In genomic region chr11:108069947-108070346, GRCh38 we compare ENCODE assay signal across 10 cellular contexts. TPM values are rescaled to one million over a fixed set of nuclear protein-coding genes. Genes with fewer than 3 reads are reported as not detected.
DNase-seq lines count a peak whose midpoint lies in the region; ATAC-seq and TF ChIP-seq lines count a peak whose summit lies in the region.
"Had no signal": no experiment of that assay in that cellular context is flagged by ENCODE, and none has a peak within 500 bp of the region (broad histone marks: within the 10 kb centered on the region; RNA-seq: fewer than 3 reads in every experiment).

No MANE protein-coding gene starts in this region.

- DNase-seq in AG09309 (ENCODE audit: low read depth) (peak; percentile 24), M059J (ENCODE audit: low read depth) (peak; percentile 79), fibroblast of lung (ENCODE audit: low read depth in 2 of 2) (peak; percentile 67 to 71), lower leg skin (ENCODE audit: low spot score in 2 of 2) (no peak), foreskin melanocyte (no peak)
- no peak for DNase-seq in activated naive CD4-positive, alpha-beta T cell treated with anti-CD3 and anti-CD28 coated beads, Interleukin-2, amount 50 U/mL, for 16 hours
- DNase-seq: lower lobe of right lung, NCI-H1694 treated with DMSO at 0.1 percent for 48 hours had no signal

- TF ChIP-seq CTCF in AG09309 (IDR thresholded peaks at IDR 0.05; ENCODE audit: control insufficient read depth, insufficient read depth, low read depth, low read length, missing control alignments) (no peak), fibroblast of lung (conservative IDR thresholded peaks at IDR 0.05 in 1 of 2, IDR thresholded peaks at IDR 0.05 in 1 of 2; ENCODE audit: low read depth in 1 of 2, low read length in 2 of 2) (no peak), lower leg skin (IDR thresholded peaks at IDR 0.05) (no peak)

- H3K4me3 ChIP-seq in AG09309 (ENCODE audit: control insufficient read depth, low read depth, low read length) (no peak overlapping the region), fibroblast of lung (replicated peaks in 1 of 4; ENCODE audit: control extremely low read depth in 1 of 4, insufficient read depth in 1 of 4, low read depth in 3 of 4, low read length in 4 of 4) (peak overlapping the region in 2 of 4 experiments; percentile 10 to 13), lower leg skin (ENCODE audit: low read depth, poor library complexity, severe bottlenecking) (no peak overlapping the region)
- H3K4me3 ChIP-seq: lower lobe of right lung had no signal

- H3K27ac ChIP-seq in fibroblast of lung (ENCODE audit: insufficient read depth, low read length), result no peak overlapping the region
- H3K27ac ChIP-seq: lower lobe of right lung had no signal

- H3K36me3 ChIP-seq in fibroblast of lung (ENCODE audit: control insufficient read depth, insufficient read depth, low read length), result no peaks in the 10 kb centered on the region

- no peaks in the 10 kb centered on the region for H4K20me1 ChIP-seq in fibroblast of lung (ENCODE audit: control insufficient read depth, extremely low read depth, insufficient read depth, low read length)

- H2AFZ ChIP-seq in fibroblast of lung (ENCODE audit: low read length), result no peak overlapping the region

- no peaks in the 10 kb centered on the region for H3K4me1 ChIP-seq in fibroblast of lung (ENCODE audit: control insufficient read depth, extremely low read depth, insufficient read depth, low read length)
- H3K4me1 ChIP-seq: lower lobe of right lung had no signal

- ATAC-seq in GM18909 (IDR thresholded peaks at IDR 0.05; ENCODE audit: poor library complexity, unreplicated experiment), result peak; percentile 68
- no peak for ATAC-seq in HG02623 (IDR thresholded peaks at IDR 0.05; ENCODE audit: unreplicated experiment)
- ATAC-seq: lower lobe of right lung had no signal

- intact Hi-C loops in lower leg skin (cut with DNase I; ENCODE audit: low total_unique reads), result no loop called here

- H3K9me3 ChIP-seq in fibroblast of lung (ENCODE audit: control insufficient read depth, insufficient read depth, low read depth, low read length), result no peaks in the 10 kb centered on the region
- H3K9me3 ChIP-seq: lower lobe of right lung had no signal

- peak overlapping the region; percentile 78 for H3K4me2 ChIP-seq in fibroblast of lung (ENCODE audit: extremely low read depth, insufficient read depth, low read length)

- peaks cover 1% of the 10 kb centered on the region for H3K79me2 ChIP-seq in fibroblast of lung (ENCODE audit: control insufficient read depth, insufficient read depth, low read length)

- no peak overlapping the region for H3K9ac ChIP-seq in fibroblast of lung (ENCODE audit: insufficient read depth, low read length)

- H3K27me3 ChIP-seq in fibroblast of lung (ENCODE audit: control insufficient read depth, insufficient read depth, low read length), result no peaks in the 10 kb centered on the region

- TF ChIP-seq POLR2A in lower leg skin (IDR thresholded peaks at IDR 0.05), result no peak

RNA-seq across cellular contexts. Expression of gene ACAT1, which starts 51.4 kb away (rescaled TPM):
- total RNA-seq in M059J (2014; rRNA removed; shearing (Covaris generic)), result 85.5 and 99.2 TPM in 2 replicates
- 91.4 and 138 TPM in 2 replicates for total RNA-seq in fibroblast of lung
- 128 and 138 TPM in 2 replicates for polyA plus RNA-seq in fibroblast of lung
- polyA plus RNA-seq in fibroblast of lung (2012), result 86.7 and 88.3 TPM in 2 replicates
- polyA minus RNA-seq in fibroblast of lung (ENCODE audit: low replicate concordance), result 5.8 and 27.5 TPM in 2 replicates
- 100 to 1,000 TPM in 2 of 4 donors, 10 to 100 TPM in 2; 79.5 to 190 (median 117) TPM for total RNA-seq in lower leg skin

Comparison
In these comparisons a context has a peak if more than half of its experiments do, and no peak if none do; other contexts are left out.
1. DNase-seq: peak in AG09309 (single experiment), M059J (single experiment) and fibroblast of lung (2 of 2); none in lower leg skin (0 of 2), foreskin melanocyte (single experiment) and activated naive CD4-positive, alpha-beta T cell treated with anti-CD3 and anti-CD28 coated beads, Interleukin-2, amount 50 U/mL, for 16 hours (single experiment).